Comparison of ENCODE assay signal across 17 cellular contexts in the genomic region with DNA sequence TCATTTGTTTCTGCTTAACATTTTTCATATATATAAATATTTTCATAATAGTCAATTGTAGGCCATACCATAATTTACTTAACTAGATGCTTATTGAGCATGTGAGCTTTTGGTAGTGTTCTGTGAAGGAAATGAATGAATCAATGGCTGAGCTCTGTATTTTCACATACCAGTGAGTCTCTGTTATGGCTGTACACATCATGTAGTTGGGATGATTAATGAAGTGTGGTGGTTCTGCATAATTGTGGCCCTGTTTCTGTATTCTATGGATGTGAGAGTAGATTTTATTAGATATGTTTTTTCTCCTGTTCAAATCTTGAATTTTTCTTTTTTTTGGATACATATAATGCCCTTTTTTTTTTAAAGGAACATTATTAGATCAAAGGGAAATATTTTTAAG. TPM values are rescaled to one million over a fixed set of nuclear protein-coding genes. Genes with fewer than 3 reads are reported as not detected.
DNase-seq lines count a peak whose midpoint lies in the region; ATAC-seq and TF ChIP-seq lines count a peak whose summit lies in the region.
"Had no signal": no experiment of that assay in that cellular context is flagged by ENCODE, and none has a peak within 500 bp of the region (broad histone marks: within the 10 kb centered on the region; RNA-seq: fewer than 3 reads in every experiment).

No MANE protein-coding gene starts in this region.

- H3K9me3 Mint-ChIP-seq in type B pancreatic cell, result no peaks in the 10 kb centered on the region
- H3K9me3 Mint-ChIP-seq: CD8-positive, alpha-beta memory T cell had no signal

- in situ Hi-C loops in astrocyte of the cerebellum (cut with HindIII; ENCODE audit: low sequenced_read_pairs), result no loop called here

- peaks cover 14% of the 10 kb centered on the region for H3K4me1 Mint-ChIP-seq in type B pancreatic cell (ENCODE audit: unreplicated experiment)

- peak overlapping the region; percentile 60 for H3K27ac Mint-ChIP-seq in type B pancreatic cell
- H3K27ac Mint-ChIP-seq: CD8-positive, alpha-beta memory T cell; H9 had no signal

- DNase-seq in GM03348 (ENCODE audit: low spot score) (peak; percentile 26), astrocyte of the cerebellum (ENCODE audit: low read depth) (peak; percentile 34), kidney tubule cell (ENCODE audit: low spot score) (peak; percentile 45), type B pancreatic cell (ENCODE audit: extremely low spot score, unreplicated experiment) (no peak), NCI-H510A treated with DMSO at 0.1 percent for 48 hours (lab: John Stamatoyannopoulos, UW) (no peak)
- no peak for DNase-seq in activated CD4-positive, alpha-beta T cell treated with anti-CD3 and anti-CD28 coated beads for 1 hour
- DNase-seq: CD8-positive, alpha-beta memory T cell; DND-41; H9; KBM-7; MV-4-11; NCI-H1417 treated with DMSO at 0.1 percent for 48 hours; NCI-H1930; NCI-H2171; NCI-H446 had no signal

- H3K4me3 Mint-ChIP-seq in type B pancreatic cell, result no peak overlapping the region
- H3K4me3 Mint-ChIP-seq: CD8-positive, alpha-beta memory T cell; H9 had no signal

- H3K36me3 Mint-ChIP-seq in type B pancreatic cell, result peaks cover 56% of the 10 kb centered on the region

- TF ChIP-seq CTCF in astrocyte of the cerebellum (IDR thresholded peaks at IDR 0.05; ENCODE audit: low read depth, low read length, missing control alignments), result no peak
- TF ChIP-seq CTCF in type B pancreatic cell (conservative IDR thresholded peaks at IDR 0.05), result no peak

- H3K27me3 Mint-ChIP-seq in type B pancreatic cell, result no peaks in the 10 kb centered on the region
- H3K27me3 Mint-ChIP-seq: CD8-positive, alpha-beta memory T cell had no signal

- ATAC-seq in GM19452 (IDR thresholded peaks at IDR 0.05; ENCODE audit: unreplicated experiment), result no peak

- H3K4me3 ChIP-seq in astrocyte of the cerebellum (ENCODE audit: low read depth, low read length), result no peak overlapping the region
- H3K4me3 ChIP-seq: BLaER1 treated with 17β-estradiol and CSF1 and Interleukin-3, amounts not matched to agents 10 nM and 100 nM had no signal

RNA-seq across cellular contexts. Expression of a gene that starts 56.2 kb away (rescaled TPM):
- total RNA-seq in type B pancreatic cell (ENCODE audit: low replicate concordance), result 371 and 498 TPM in 2 replicates

Comparison
In these comparisons a context has a peak if more than half of its experiments do, and no peak if none do; other contexts are left out.
1. DNase-seq: peak in GM03348 (single experiment), astrocyte of the cerebellum (single experiment) and kidney tubule cell (single experiment); none in type B pancreatic cell (single experiment), NCI-H510A treated with DMSO at 0.1 percent for 48 hours (single experiment) and activated CD4-positive, alpha-beta T cell treated with anti-CD3 and anti-CD28 coated beads for 1 hour (single experiment).